In genomic region chr1:41241748-41242644, GRCh38 we compare ENCODE assay signal across 8 cellular contexts. TPM values are rescaled to one million over a fixed set of nuclear protein-coding genes. Genes with fewer than 3 reads are reported as not detected.
DNase-seq lines count a peak whose midpoint lies in the region; ATAC-seq and TF ChIP-seq lines count a peak whose summit lies in the region.

Gene SCMH1, minus strand, starts transcription at chr1:41242306. Its CDS starts 56,173 bp downstream, at chr1:41186133.

- H3K4me1 ChIP-seq in HEK293 (ENCODE audit: control insufficient read depth, insufficient read depth, low read length) = peaks cover 9% of the 10 kb centered on the region

- CTCF ChIA-PET in HEK293 (lab: Yijun Ruan, JAX) = interaction anchor here (1.4 kb wide), 1 partner anchor 13 kb away, joined by 5 read pairs; no protein-coding TSS in a partner anchor

- H3K27ac ChIP-seq in HEK293 (ENCODE audit: extremely low read depth, low read depth, low read length) = peak within 1 kb of the TSS; percentile 93

- H3K9me3 ChIP-seq in HEK293 (ENCODE audit: control insufficient read depth, insufficient read depth, low read depth, low read length) = no peaks in the 10 kb centered on the region

- DNase-seq in GM10266 (ENCODE audit: extremely low spot score) = peak; percentile 88
- DNase-seq in NCI-H146 (lab: John Stamatoyannopoulos, UW) = peak; percentile 82
- DNase-seq in activated CD4-positive, CD25-positive, alpha-beta regulatory T cell (lab: John Stamatoyannopoulos, UW) = peak; percentile 13 to 46 (median 28)
- peak; percentile 49 for DNase-seq in choroid plexus epithelial cell (ENCODE audit: low read depth)
- peak; percentile 58 for DNase-seq in left lobe of liver (ENCODE audit: low spot score)
- peak; percentile 48 for DNase-seq in stimulated activated CD4-positive, alpha-beta T cell treated with anti-CD3 and anti-CD28 coated beads, Interleukin-2, amount 100 ng/mL, for 4 hours (ENCODE audit: low read depth)

- no peak for TF ChIP-seq CTCF in GM10266 (IDR thresholded peaks at IDR 0.05; ENCODE audit: control insufficient read depth, insufficient read depth, low read depth, missing control alignments)
- TF ChIP-seq CTCF in HEK293 (tag by site-specific recombination; IDR thresholded peaks at IDR 0.05) = no peak
- no peak for TF ChIP-seq CTCF in choroid plexus epithelial cell (conservative IDR thresholded peaks at IDR 0.05; ENCODE audit: low read depth, low read length)

- H3K4me3 ChIP-seq in HEK293 (ENCODE audit: low read depth, low read length) (peak within 1 kb of the TSS; percentile 73), choroid plexus epithelial cell (ENCODE audit: low read depth, low read length) (peak within 1 kb of the TSS; percentile 68)

- no peaks in the 10 kb centered on the region for H3K36me3 ChIP-seq in HEK293 (ENCODE audit: control insufficient read depth in 2 of 2, insufficient read depth in 1 of 2, low read length in 2 of 2)

- ATAC-seq in left lobe of liver = peak; percentile 73
- ATAC-seq in GM18520 (IDR thresholded peaks at IDR 0.05; ENCODE audit: unreplicated experiment) = no peak

- POLR2A ChIA-PET in HEK293 (lab: Yijun Ruan, JAX) = no interaction called here

TF ChIP-seq in HEK293, 187 proteins besides CTCF, POLR2A, EP300 and RAD21 (continues in another document):
- TF ChIP-seq ZBTB20 (tag by site-specific recombination; IDR thresholded peaks at IDR 0.05) (peak; percentile 39; the same call in 1 of the 2 replicates), PRDM6 (tag by site-specific recombination; IDR thresholded peaks at IDR 0.05) (no peak), ZNF248 (tag by site-specific recombination; IDR thresholded peaks at IDR 0.05) (no peak), EGR2 (tag by site-specific recombination; IDR thresholded peaks at IDR 0.05; ENCODE audit: low read depth) (peak; percentile 47), ZBTB11 (tag by site-specific recombination; conservative IDR thresholded peaks at IDR 0.05; ENCODE audit: low read depth) (0 out of 2 replicates have a peak, but pooled peaks have one; percentile 27), ZNF449 (tag by site-specific recombination; IDR thresholded peaks at IDR 0.05) (peak; percentile 68), IKZF3 (tag by site-specific recombination; IDR thresholded peaks at IDR 0.05) (peak; percentile 23; the same call in 1 of the 2 replicates), ZNF510 (tag by site-specific recombination; IDR thresholded peaks at IDR 0.05; ENCODE audit: insufficient replicate concordance) (no peak), ZSCAN23 (tag by site-specific recombination; IDR thresholded peaks at IDR 0.05) (0 out of 2 replicates have a peak, but pooled peaks have one; percentile 13), ZBTB1 (tag by site-specific recombination; IDR thresholded peaks at IDR 0.05) (no peak), ZNF398 (tag by site-specific recombination; IDR thresholded peaks at IDR 0.05) (peak; percentile 31; the same call in 1 of the 2 replicates), GLI4 (tag by site-specific recombination; IDR thresholded peaks at IDR 0.05) (no peak), ZNF37A (tag by site-specific recombination; IDR thresholded peaks at IDR 0.05) (no peak), ZIC2 (tag by site-specific recombination; IDR thresholded peaks at IDR 0.05) (no peak; the same call in 1 of the 2 replicates), ZXDB (tag by site-specific recombination; IDR thresholded peaks at IDR 0.05) (peak; percentile 37; the same call in 1 of the 2 replicates), ZFHX2 (tag by site-specific recombination; conservative IDR thresholded peaks at IDR 0.05) (peak; percentile 78), ZNF660 (tag by site-specific recombination; IDR thresholded peaks at IDR 0.05) (peak; percentile 25), GLIS2 (tag by site-specific recombination; IDR thresholded peaks at IDR 0.05) (peak; percentile 80), ZNF292 (tag by site-specific recombination; IDR thresholded peaks at IDR 0.05; ENCODE audit: borderline replicate concordance, low read depth) (no peak), ZNF664 (tag by site-specific recombination; IDR thresholded peaks at IDR 0.05) (no peak), GLIS1 (tag by site-specific recombination; IDR thresholded peaks at IDR 0.05) (peak; percentile 89), ZNF596 (tag by site-specific recombination; IDR thresholded peaks at IDR 0.05) (peak; percentile 25; the same call in 1 of the 2 replicates), ZBTB21 (tag by site-specific recombination; IDR thresholded peaks at IDR 0.05) (no peak), KLF10 (tag by site-specific recombination; IDR thresholded peaks at IDR 0.05) (peak; percentile 51; the same call in 1 of the 2 replicates), ZNF677 (tag by site-specific recombination; IDR thresholded peaks at IDR 0.05) (0 out of 2 replicates have a peak, but pooled peaks have one; percentile 15), ZNF843 (tag by site-specific recombination; IDR thresholded peaks at IDR 0.05) (0 out of 2 replicates have a peak, but pooled peaks have one; percentile 32), ZNF335 (tag by site-specific recombination; conservative IDR thresholded peaks at IDR 0.05) (peak; percentile 62), ZEB2 (tag by site-specific recombination; IDR thresholded peaks at IDR 0.05) (peak; percentile 54), KLF8 (tag by site-specific recombination; IDR thresholded peaks at IDR 0.05) (peak; percentile 11)

RNA-seq across cellular contexts. Expression of gene SCMH1, which starts in this region (rescaled TPM):
- total RNA-seq in left lobe of liver = 10.7 TPM

Comparison
In these comparisons a context has a peak if more than half of its experiments do, and no peak if none do; other contexts are left out.
1. DNase-seq: peak in every context shown above with its lines; median percentile 88 in GM10266; 82 in NCI-H146; 58 in left lobe of liver; 49 in choroid plexus epithelial cell; 48 in stimulated activated CD4-positive, alpha-beta T cell treated with anti-CD3 and anti-CD28 coated beads, Interleukin-2, amount 100 ng/mL, for 4 hours; 28 in activated CD4-positive, CD25-positive, alpha-beta regulatory T cell.